In genomic region chr6:63447134-63447533, GRCh38 we compare ENCODE assay signal across 19 cellular contexts.
"Had no signal": no experiment of that assay in that cellular context is flagged by ENCODE, and none has a peak within 500 bp of the region (broad histone marks: within the 10 kb centered on the region; RNA-seq: fewer than 3 reads in every experiment).

No MANE protein-coding gene starts in this region.

- H3K27ac ChIP-seq: thyroid gland had no signal

- H3K36me3 ChIP-seq: thyroid gland had no signal

- H3K4me3 ChIP-seq: thyroid gland had no signal

- ATAC-seq: activated CD8-positive, alpha-beta T cell treated with anti-CD3 and anti-CD28 coated beads, Interleukin-2, amount 10 ng/mL, durations not matched to agents 7 days and 5 days; activated T-cell treated with anti-CD3 and anti-CD28 coated beads, Interleukin-2, amount 50 U/mL, for 4 hours; esophagus mucosa; left colon; sciatic nerve had no signal

- H3K9me3 ChIP-seq: thyroid gland had no signal

- DNase-seq: activated CD4-positive, alpha-beta T cell treated with anti-CD3 and anti-CD28 coated beads, Interleukin-2, amount 10 ng/mL, durations not matched to agents 24 days and 14 days; activated CD8-positive, alpha-beta T cell treated with anti-CD3 and anti-CD28 coated beads, Interleukin-2, amount 10 ng/mL, durations not matched to agents 7 days and 5 days; activated naive CD4-positive, alpha-beta T cell treated with anti-CD3 and anti-CD28 coated beads, Interleukin-2, amount 10 ng/mL, durations not matched to agents 7 days and 5 days; activated T-cell treated with anti-CD3 and anti-CD28 coated beads, Interleukin-2, amount 50 U/mL, for 4 hours; aorta; cerebellar nuclear complex; effector CD8-positive, alpha-beta T cell; hippocampal formation; left colon; mammary epithelial cell; naive B cell; stimulated activated CD4-positive, alpha-beta T cell treated with anti-CD3 and anti-CD28 coated beads, Interleukin-12 subunit alpha, Interleukin-12 subunit beta, amount 100 ng/mL, for 4 hours; stimulated activated CD4-positive, alpha-beta T cell treated with anti-CD3 and anti-CD28 coated beads, Interleukin-1b, Interleukin-23, amount 100 ng/mL, for 48 hours; stimulated activated CD8-positive, alpha-beta memory T cell treated with anti-CD3 and anti-CD28 coated beads, Interleukin-4, amount 100 ng/mL, for 48 hours; stimulated activated naive CD4-positive, alpha-beta T cell; T1000; thyroid gland had no signal

- H3K27me3 ChIP-seq: thyroid gland had no signal

- H3K4me1 ChIP-seq: thyroid gland had no signal
